1 cellular context compared by ENCODE assay signal in genomic region chrX:143757375-143757774, GRCh38.
TF ChIP-seq lines count a peak whose summit lies in the region.

No MANE protein-coding gene starts in this region.

TF ChIP-seq in SK-N-SH, 30 proteins besides CTCF, POLR2A, EP300 and RAD21 (continued from another document):
- TF ChIP-seq, protein P1, sequence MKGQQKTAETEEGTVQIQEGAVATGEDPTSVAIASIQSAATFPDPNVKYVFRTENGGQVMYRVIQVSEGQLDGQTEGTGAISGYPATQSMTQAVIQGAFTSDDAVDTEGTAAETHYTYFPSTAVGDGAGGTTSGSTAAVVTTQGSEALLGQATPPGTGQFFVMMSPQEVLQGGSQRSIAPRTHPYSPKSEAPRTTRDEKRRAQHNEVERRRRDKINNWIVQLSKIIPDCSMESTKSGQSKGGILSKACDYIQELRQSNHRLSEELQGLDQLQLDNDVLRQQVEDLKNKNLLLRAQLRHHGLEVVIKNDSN (IDR thresholded peaks at IDR 0.05; ENCODE audit: borderline replicate concordance, low read depth) = no peak
- TF ChIP-seq EZH2phosphoT487 (IDR thresholded peaks at IDR 0.05; ENCODE audit: borderline replicate concordance, low read depth) = no peak
- TF ChIP-seq, protein P2, sequence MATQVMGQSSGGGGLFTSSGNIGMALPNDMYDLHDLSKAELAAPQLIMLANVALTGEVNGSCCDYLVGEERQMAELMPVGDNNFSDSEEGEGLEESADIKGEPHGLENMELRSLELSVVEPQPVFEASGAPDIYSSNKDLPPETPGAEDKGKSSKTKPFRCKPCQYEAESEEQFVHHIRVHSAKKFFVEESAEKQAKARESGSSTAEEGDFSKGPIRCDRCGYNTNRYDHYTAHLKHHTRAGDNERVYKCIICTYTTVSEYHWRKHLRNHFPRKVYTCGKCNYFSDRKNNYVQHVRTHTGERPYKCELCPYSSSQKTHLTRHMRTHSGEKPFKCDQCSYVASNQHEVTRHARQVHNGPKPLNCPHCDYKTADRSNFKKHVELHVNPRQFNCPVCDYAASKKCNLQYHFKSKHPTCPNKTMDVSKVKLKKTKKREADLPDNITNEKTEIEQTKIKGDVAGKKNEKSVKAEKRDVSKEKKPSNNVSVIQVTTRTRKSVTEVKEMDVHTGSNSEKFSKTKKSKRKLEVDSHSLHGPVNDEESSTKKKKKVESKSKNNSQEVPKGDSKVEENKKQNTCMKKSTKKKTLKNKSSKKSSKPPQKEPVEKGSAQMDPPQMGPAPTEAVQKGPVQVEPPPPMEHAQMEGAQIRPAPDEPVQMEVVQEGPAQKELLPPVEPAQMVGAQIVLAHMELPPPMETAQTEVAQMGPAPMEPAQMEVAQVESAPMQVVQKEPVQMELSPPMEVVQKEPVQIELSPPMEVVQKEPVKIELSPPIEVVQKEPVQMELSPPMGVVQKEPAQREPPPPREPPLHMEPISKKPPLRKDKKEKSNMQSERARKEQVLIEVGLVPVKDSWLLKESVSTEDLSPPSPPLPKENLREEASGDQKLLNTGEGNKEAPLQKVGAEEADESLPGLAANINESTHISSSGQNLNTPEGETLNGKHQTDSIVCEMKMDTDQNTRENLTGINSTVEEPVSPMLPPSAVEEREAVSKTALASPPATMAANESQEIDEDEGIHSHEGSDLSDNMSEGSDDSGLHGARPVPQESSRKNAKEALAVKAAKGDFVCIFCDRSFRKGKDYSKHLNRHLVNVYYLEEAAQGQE (IDR thresholded peaks at IDR 0.05; ENCODE audit: low read depth, low read length) = no peak
- no peak for TF ChIP-seq FOSL2 (IDR thresholded peaks at IDR 0.05; ENCODE audit: borderline replicate concordance, low read depth)
- no peak for TF ChIP-seq GABPA (IDR thresholded peaks at IDR 0.05; ENCODE audit: low read depth)
- TF ChIP-seq TEAD4 (IDR thresholded peaks at IDR 0.05; ENCODE audit: borderline replicate concordance, insufficient read depth) = no peak
- no peak for TF ChIP-seq RXRA (IDR thresholded peaks at IDR 0.05; ENCODE audit: borderline replicate concordance, low read depth)
- TF ChIP-seq, protein P3, sequence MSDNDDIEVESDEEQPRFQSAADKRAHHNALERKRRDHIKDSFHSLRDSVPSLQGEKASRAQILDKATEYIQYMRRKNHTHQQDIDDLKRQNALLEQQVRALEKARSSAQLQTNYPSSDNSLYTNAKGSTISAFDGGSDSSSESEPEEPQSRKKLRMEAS (IDR thresholded peaks at IDR 0.05; ENCODE audit: low read depth) = no peak
- no peak for TF ChIP-seq SIN3A (IDR thresholded peaks at IDR 0.05; ENCODE audit: borderline replicate concordance, low read depth, low read length)
